ENCODE assay signal across 8 cellular contexts in genomic region chr19:16185123-16185924, GRCh38. TPM values are rescaled to one million over a fixed set of nuclear protein-coding genes. Genes with fewer than 3 reads are reported as not detected.
DNase-seq lines count a peak whose midpoint lies in the region; ATAC-seq and TF ChIP-seq lines count a peak whose summit lies in the region.

FAM32A (plus strand) TSS chr19:16185410; CDS start chr19:16185443, 33 bp downstream.

- H3K27me3 Mint-ChIP-seq in CD14-positive monocyte (ENCODE audit: low read depth in 3 of 3) = no peaks in the 10 kb centered on the region

- H3K36me3 Mint-ChIP-seq in CD14-positive monocyte = peaks cover 27 to 42% of the 10 kb centered on the region in 2 donors

- DNase-seq in CD14-positive monocyte (ENCODE audit: low spot score) (peak; percentile 99), NCI-H774 (lab: John Stamatoyannopoulos, UW) (peak; percentile 98), dermis blood vessel endothelial cell (peak; percentile 99), left lung (peak; percentile 96 to 98)
- DNase-seq in activated CD4-positive, alpha-beta T cell treated with anti-CD3 and anti-CD28 coated beads, Interleukin-2, amount 50 U/mL, for 4 hours = peak; percentile 98
- DNase-seq in stimulated activated CD4-positive, alpha-beta T cell treated with anti-CD3 and anti-CD28 coated beads, Interleukin-2, amount 100 ng/mL, for 48 hours = peak; percentile 97 to 98

- H3K4me3 Mint-ChIP-seq in CD14-positive monocyte = peak within 1 kb of the TSS; percentile 92 to 98

- peaks cover 5 to 38% of the 10 kb centered on the region in 2 donors for H3K4me1 ChIP-seq in left lung

- H3K36me3 ChIP-seq in left lung = peaks cover 0 to 38% of the 10 kb centered on the region in 2 donors

- no peaks in the 10 kb centered on the region for H3K9me3 ChIP-seq in left lung

- TF ChIP-seq CTCF in CD14-positive monocyte (IDR thresholded peaks at IDR 0.05) (no peak), left lung (IDR thresholded peaks at IDR 0.05) (peak in 1 of 2 donors; percentile 47)

- ATAC-seq in GM19395 (IDR thresholded peaks at IDR 0.05; ENCODE audit: unreplicated experiment) (peak; percentile 84), HG03565 (IDR thresholded peaks at IDR 0.05; ENCODE audit: unreplicated experiment) (peak; percentile 87), left lung (peak; percentile 96)

- H3K4me1 Mint-ChIP-seq in CD14-positive monocyte = peaks cover 27% of the 10 kb centered on the region

- peak within 1 kb of the TSS; percentile 66 to 79 for H3K27ac ChIP-seq in left lung

- peak within 1 kb of the TSS; percentile 80 to 92 for H3K4me3 ChIP-seq in left lung

- peaks cover 0 to 13% of the 10 kb centered on the region in 2 donors for H3K27me3 ChIP-seq in left lung

- H3K9me3 Mint-ChIP-seq in CD14-positive monocyte = peaks cover 0 to 3% (median 0%) of the 10 kb centered on the region in 7 donors

- H3K27ac Mint-ChIP-seq in CD14-positive monocyte = peak within 1 kb of the TSS; percentile 94 to 97 (median 95)

- intact Hi-C loops in CD14-positive monocyte (cut with micrococcal nuclease) (loop anchor here (2.0 to 10.0 kb wide), 3 partner anchors 75 to 561 kb away; partner anchors contain the start of gene RAB8A (in 1 of the 2)), left lung (cut with DNase I) (no loop called here)

RNA-seq across cellular contexts. Expression of gene FAM32A, which starts in this region (rescaled TPM):
- polyA plus RNA-seq in CD14-positive monocyte = 100 to 1,000 TPM; 219 to 245 TPM
- total RNA-seq in dermis blood vessel endothelial cell (144 and 166 TPM in 2 replicates), left lung (10 to 100 TPM; 57.1 to 62.3 TPM)

Comparison
In these comparisons a context has a peak if more than half of its experiments do, and no peak if none do; other contexts are left out.
1. Peak in every context shown above with its lines: DNase-seq, ATAC-seq, H3K4me3 ChIP-seq and H3K27ac ChIP-seq.
2. intact Hi-C loops: an anchor here in CD14-positive monocyte (2.0 to 10.0 kb wide); none called in left lung.